In the genomic region with DNA sequence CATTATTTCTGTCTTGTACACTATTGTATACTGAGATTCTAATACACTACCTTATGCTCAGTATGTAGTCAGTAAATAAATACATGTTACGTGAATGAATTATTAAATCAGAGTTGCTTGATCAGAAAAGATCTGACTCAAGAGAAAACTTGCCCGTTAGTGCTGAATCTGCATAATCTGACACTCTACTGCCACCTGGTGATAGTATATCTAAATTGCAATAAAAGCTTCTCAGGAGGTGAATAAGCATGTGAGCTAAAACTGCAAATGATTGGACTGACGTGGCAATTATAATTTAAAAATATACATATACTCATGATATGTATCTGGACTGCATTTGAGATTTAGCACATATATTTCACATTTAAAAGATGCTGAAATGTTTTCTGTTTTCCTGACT, we compare ENCODE assay signal across 12 cellular contexts.
DNase-seq lines count a peak whose midpoint lies in the region; ATAC-seq and TF ChIP-seq lines count a peak whose summit lies in the region.
"Had no signal": no experiment of that assay in that cellular context is flagged by ENCODE, and none has a peak within 500 bp of the region (broad histone marks: within the 10 kb centered on the region; RNA-seq: fewer than 3 reads in every experiment).

No MANE protein-coding gene starts in this region.

- no peak overlapping the region for H3K4me3 ChIP-seq in BJ (ENCODE audit: low read depth, low read length)
- H3K4me3 ChIP-seq in HCT116 (replicated peaks in 1 of 2; ENCODE audit: low read depth in 1 of 2, low read length in 2 of 2): no peak overlapping the region
- H3K4me3 ChIP-seq in PC-9: no peak overlapping the region
- H3K4me3 ChIP-seq in foreskin fibroblast (ENCODE audit: low read depth in 1 of 2, low read length in 2 of 2): no peak overlapping the region
- H3K4me3 ChIP-seq in spleen: no peak overlapping the region
- H3K4me3 ChIP-seq: HAP-1 had no signal

- H3K4me1 ChIP-seq in HCT116 (ENCODE audit: control insufficient read depth in 1 of 2, insufficient read depth in 2 of 2, low read length in 2 of 2): no peaks in the 10 kb centered on the region
- H3K4me1 ChIP-seq in PC-9 (replicated peaks; ENCODE audit: insufficient read depth): 0 out of 2 replicates have a peak, but pooled peaks cover 4% of the 10 kb centered on the region
- no peaks in the 10 kb centered on the region for H3K4me1 ChIP-seq in spleen
- H3K4me1 ChIP-seq: HAP-1 had no signal

- H3K27ac ChIP-seq in HCT116 (ENCODE audit: low read depth, low read length) (no peak overlapping the region), PC-9 (no peak overlapping the region), spleen (no peak overlapping the region)

- no peak overlapping the region for H2AFZ ChIP-seq in HCT116 (ENCODE audit: low read depth, low read length, poor library complexity, severe bottlenecking)
- no peak overlapping the region for H2AFZ ChIP-seq in PC-9

- intact Hi-C loops in HCT116 (cut with micrococcal nuclease) (no loop called here), PC-9 (cut with micrococcal nuclease; ENCODE audit: unreplicated experiment) (no loop called here), spleen (cut with DNase I; ENCODE audit: low total_unique reads) (no loop called here)

- RAD21 ChIA-PET in HCT116 (lab: Charles Lee; ENCODE audit: low non-redundant PET in 1 of 2, low total read pairs in 2 of 2, uncharacterized antibody in 2 of 2, unreplicated experiment in 2 of 2): no interaction called here

- H3K79me2 ChIP-seq in HCT116 (ENCODE audit: insufficient read depth, low read length): no peaks in the 10 kb centered on the region
- H3K79me2 ChIP-seq in PC-9 (ENCODE audit: low read depth): no peaks in the 10 kb centered on the region

- no peak overlapping the region for H3K4me2 ChIP-seq in HCT116 (ENCODE audit: low read length)
- no peak overlapping the region for H3K4me2 ChIP-seq in PC-9

- H3K27me3 ChIP-seq in BJ (ENCODE audit: control insufficient read depth, insufficient read depth, low read length) (no peaks in the 10 kb centered on the region), HCT116 (ENCODE audit: insufficient read depth, low read length) (no peaks in the 10 kb centered on the region), PC-9 (ENCODE audit: insufficient read depth, low read depth) (no peaks in the 10 kb centered on the region), spleen (replicated peaks in 1 of 7) (no peaks in the 10 kb centered on the region)

- no peak for DNase-seq in BJ (ENCODE audit: low read depth)
- peak; percentile 39 for DNase-seq in HCT116 (ENCODE audit: low read depth, low spot score)
- no peak for DNase-seq in PC-9
- peak; percentile 3 to 38 for DNase-seq in foreskin fibroblast
- no peak for DNase-seq in stimulated activated CD4-positive, alpha-beta T cell treated with anti-CD3 and anti-CD28 coated beads, Interleukin-15, amount 100 ng/mL, for 24 hours
- DNase-seq in kidney glomerular epithelial cell (lab: John Stamatoyannopoulos, UW): no peak
- DNase-seq in spleen: no peak
- no peak for DNase-seq in activated naive CD4-positive, alpha-beta T cell treated with Interleukin-2 at 50 U/mL for 16 hours
- DNase-seq: activated CD4-positive, alpha-beta T cell treated with anti-CD3 and anti-CD28 coated beads for 1 hour; anterior cingulate cortex; DMS153 had no signal

- CTCF ChIA-PET in BJ (lab: Yijun Ruan, JAX): interaction anchor here (0.7 kb wide), 1 partner anchor 70 kb away, joined by 3 read pairs; no protein-coding TSS in a partner anchor
- CTCF ChIA-PET in HCT116 (lab: Charles Lee): interaction anchor here (1.0 kb wide), 1 partner anchor 211 kb away, joined by 3 read pairs; no protein-coding TSS in a partner anchor
- CTCF ChIA-PET in PC-9 (lab: Charles Lee): no interaction called here

- H3K9me3 ChIP-seq in HCT116 (ENCODE audit: control insufficient read depth in 1 of 2, insufficient read depth in 1 of 2, low read depth in 1 of 2, low read length in 2 of 2): no peaks in the 10 kb centered on the region; a peak in 1 of 4 replicates
- no peaks in the 10 kb centered on the region for H3K9me3 ChIP-seq in PC-9 (ENCODE audit: insufficient read depth, low read depth)
- peaks cover 0 to 19% (median 15%) of the 10 kb centered on the region in 8 donors for H3K9me3 ChIP-seq in spleen
- H3K9me3 ChIP-seq: HAP-1 had no signal

- WGBS in spleen, 5 donors: 75 to 89% (median 86%) methylated on average over 3 of the region's 3 CpGs

- TF ChIP-seq POLR2A in HCT116 (IDR thresholded peaks at IDR 0.05; ENCODE audit: borderline replicate concordance, extremely low read depth, insufficient read depth, insufficient read length): no peak
- TF ChIP-seq POLR2A in spleen (IDR thresholded peaks at IDR 0.05): no peak

- no peaks in the 10 kb centered on the region for H3K9me2 ChIP-seq in HCT116 (ENCODE audit: insufficient read depth)
- no peaks in the 10 kb centered on the region for H3K9me2 ChIP-seq in PC-9 (ENCODE audit: insufficient read depth)

- BruUV-seq in HCT116 (replicated peaks; lab: Mats Ljungman, UMichigan): no TSS peak
- BruUV-seq in PC-9 (replicated peaks; lab: Mats Ljungman, UMichigan): no TSS peak

- TF ChIP-seq CTCF in BJ (IDR thresholded peaks at IDR 0.05; ENCODE audit: insufficient read depth, low read depth, low read length) (peak; percentile 6; the same call in 1 of the 2 replicates), HCT116 (IDR thresholded peaks at IDR 0.05 in 2 of 3, conservative IDR thresholded peaks at IDR 0.05 in 1 of 3; ENCODE audit: borderline replicate concordance in 1 of 3, insufficient read depth in 1 of 3, low read depth in 2 of 3, low read length in 2 of 3) (peak in 2 of 3 experiments; percentile 37 to 67; a peak in 3 of 6 replicates), PC-9 (conservative IDR thresholded peaks at IDR 0.05) (peak; percentile 50), foreskin fibroblast (IDR thresholded peaks at IDR 0.05; ENCODE audit: low read depth, low read length) (peak; percentile 3), spleen (IDR thresholded peaks at IDR 0.05 in 8 of 11, conservative IDR thresholded peaks at IDR 0.05 in 3 of 11) (no peak)

- POLR2A ChIA-PET in BJ (lab: Charles Lee): no interaction called here
- POLR2A ChIA-PET in HCT116 (lab: Charles Lee): no interaction called here
- POLR2A ChIA-PET in PC-9 (lab: Charles Lee; ENCODE audit: unreplicated experiment): interaction anchor here (0.6 kb wide), 1 partner anchor 48 kb away, joined by 3 read pairs; no protein-coding TSS in a partner anchor

- H3K36me3 ChIP-seq in BJ (ENCODE audit: control insufficient read depth, insufficient read depth, low read length) (no peaks in the 10 kb centered on the region), HCT116 (ENCODE audit: control insufficient read depth in 1 of 2, insufficient read depth in 2 of 2, low read length in 2 of 2) (no peaks in the 10 kb centered on the region), PC-9 (ENCODE audit: low read depth) (no peaks in the 10 kb centered on the region; the same call in 1 of the 2 replicates), spleen (peaks cover 0 to 4% (median 0%) of the 10 kb centered on the region in 6 donors)
- H3K36me3 ChIP-seq: HAP-1 had no signal

- peak; percentile 33; the same call in 1 of the 2 replicates for TF ChIP-seq RAD21 in HCT116 (IDR thresholded peaks at IDR 0.05; ENCODE audit: low read depth)

- H4K20me1 ChIP-seq in HCT116 (ENCODE audit: insufficient read depth) (no peaks in the 10 kb centered on the region), PC-9 (ENCODE audit: insufficient read depth) (no peaks in the 10 kb centered on the region)

- H3K9ac ChIP-seq in HCT116 (ENCODE audit: low read length): no peak overlapping the region

- H3F3A ChIP-seq in PC-9 (ENCODE audit: insufficient read depth, low read depth): no peaks in the 10 kb centered on the region

- no peak for ATAC-seq in HCT116

TF ChIP-seq in HCT116, 20 proteins besides CTCF, POLR2A, EP300 and RAD21:
- TF ChIP-seq ELF1 (IDR thresholded peaks at IDR 0.05; ENCODE audit: borderline replicate concordance, low read depth) (no peak), ZNF274 (IDR thresholded peaks at IDR 0.05; ENCODE audit: low read depth, low read length) (no peak), FOSL1 (IDR thresholded peaks at IDR 0.05; ENCODE audit: low read depth) (no peak), ATF3 (IDR thresholded peaks at IDR 0.05) (no peak), EGR1 (IDR thresholded peaks at IDR 0.05; ENCODE audit: low read depth) (no peak)
- TF ChIP-seq, protein P1, sequence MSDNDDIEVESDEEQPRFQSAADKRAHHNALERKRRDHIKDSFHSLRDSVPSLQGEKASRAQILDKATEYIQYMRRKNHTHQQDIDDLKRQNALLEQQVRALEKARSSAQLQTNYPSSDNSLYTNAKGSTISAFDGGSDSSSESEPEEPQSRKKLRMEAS (IDR thresholded peaks at IDR 0.05): no peak
- TF ChIP-seq, protein P2, sequence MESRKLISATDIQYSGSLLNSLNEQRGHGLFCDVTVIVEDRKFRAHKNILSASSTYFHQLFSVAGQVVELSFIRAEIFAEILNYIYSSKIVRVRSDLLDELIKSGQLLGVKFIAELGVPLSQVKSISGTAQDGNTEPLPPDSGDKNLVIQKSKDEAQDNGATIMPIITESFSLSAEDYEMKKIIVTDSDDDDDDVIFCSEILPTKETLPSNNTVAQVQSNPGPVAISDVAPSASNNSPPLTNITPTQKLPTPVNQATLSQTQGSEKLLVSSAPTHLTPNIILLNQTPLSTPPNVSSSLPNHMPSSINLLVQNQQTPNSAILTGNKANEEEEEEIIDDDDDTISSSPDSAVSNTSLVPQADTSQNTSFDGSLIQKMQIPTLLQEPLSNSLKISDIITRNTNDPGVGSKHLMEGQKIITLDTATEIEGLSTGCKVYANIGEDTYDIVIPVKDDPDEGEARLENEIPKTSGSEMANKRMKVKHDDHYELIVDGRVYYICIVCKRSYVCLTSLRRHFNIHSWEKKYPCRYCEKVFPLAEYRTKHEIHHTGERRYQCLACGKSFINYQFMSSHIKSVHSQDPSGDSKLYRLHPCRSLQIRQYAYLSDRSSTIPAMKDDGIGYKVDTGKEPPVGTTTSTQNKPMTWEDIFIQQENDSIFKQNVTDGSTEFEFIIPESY (IDR thresholded peaks at IDR 0.05; ENCODE audit: extremely low read depth, insufficient replicate concordance, low read length): no peak

Comparison
In these comparisons a context has a peak if more than half of its experiments do, and no peak if none do; other contexts are left out.
1. DNase-seq: peak in HCT116 (single experiment) and foreskin fibroblast (2 of 2); none in BJ (single experiment), PC-9 (0 of 2), stimulated activated CD4-positive, alpha-beta T cell treated with anti-CD3 and anti-CD28 coated beads, Interleukin-15, amount 100 ng/mL, for 24 hours (single experiment), kidney glomerular epithelial cell (single experiment), spleen (single experiment) and activated naive CD4-positive, alpha-beta T cell treated with Interleukin-2 at 50 U/mL for 16 hours (single experiment).
2. CTCF ChIP-seq: peak in BJ (single experiment), HCT116 (2 of 3), PC-9 (single experiment) and foreskin fibroblast (single experiment); none in spleen (0 of 11).